Comparison of ENCODE assay signal across 28 cellular contexts in genomic region chr4:28432348-28433025, GRCh38.
"Had no signal": no experiment of that assay in that cellular context is flagged by ENCODE, and none has a peak within 500 bp of the region (broad histone marks: within the 10 kb centered on the region; RNA-seq: fewer than 3 reads in every experiment).

No MANE protein-coding gene starts in this region.

- H3K4me3 ChIP-seq: coronary artery, dorsolateral prefrontal cortex, esophagus muscularis mucosa, gastrocnemius medialis, heart left ventricle had no signal

- DNase-seq: activated CD4-positive, alpha-beta T cell treated with anti-CD3 and anti-CD28 coated beads for 48 hours; activated CD4-positive, alpha-beta T cell treated with anti-CD3 and anti-CD28 coated beads, Interleukin-2, amount 50 U/mL, for 1 hour; activated CD4-positive, alpha-beta T cell treated with anti-CD3 and anti-CD28 coated beads, Interleukin-2, amount 50 U/mL, for 48 hours; activated CD8-positive, alpha-beta memory T cell treated with anti-CD3 and anti-CD28 coated beads, Interleukin-2, amount 50 U/mL, for 48 hours; activated gamma-delta T cell; activated naive CD4-positive, alpha-beta T cell; activated naive CD4-positive, alpha-beta T cell treated with anti-CD3 and anti-CD28 coated beads, Interleukin-2, amount 10 ng/mL, durations not matched to agents 7 days and 5 days; activated naive CD8-positive, alpha-beta T cell treated with anti-CD3 and anti-CD28 coated beads, Interleukin-2, amount 10 ng/mL, durations not matched to agents 7 days and 5 days; activated T-cell treated with anti-CD3 and anti-CD28 coated beads for 4 hours; activated T-cell treated with anti-CD3 and anti-CD28 coated beads, Interleukin-2, amount 50 U/mL, for 24 hours; activated T-cell treated with anti-CD3 and anti-CD28 coated beads, Interleukin-2, amount 50 U/mL, for 72 hours; brain microvascular endothelial cell; dorsolateral prefrontal cortex; effector memory CD4-positive, alpha-beta T cell; erythroblast; foreskin keratinocyte; gastrocnemius medialis; glutamatergic neuron; heart left ventricle; T-helper 1 cell; T-helper 17 cell; T1000 had no signal

- H3K9me3 ChIP-seq: esophagus muscularis mucosa, gastrocnemius medialis, heart left ventricle had no signal

- H3K4me3 Mint-ChIP-seq: activated naive CD4-positive, alpha-beta T cell treated with anti-CD3 and anti-CD28 coated beads, Interleukin-2, amount 10 ng/mL, durations not matched to agents 7 days and 5 days; activated naive CD8-positive, alpha-beta T cell treated with anti-CD3 and anti-CD28 coated beads, Interleukin-2, amount 10 ng/mL, durations not matched to agents 7 days and 5 days; activated T-cell treated with anti-CD3 and anti-CD28 coated beads, Interleukin-2, amount 50 U/mL, for 24 hours; activated T-cell treated with anti-CD3 and anti-CD28 coated beads, Interleukin-2, amount 50 U/mL, for 72 hours; central memory CD8-positive, alpha-beta T cell; dendritic cell treated with granulocyte-macrophage colony-stimulating factor and Interleukin-4, amounts not matched to agents 40 ng/mL and 50 ng/mL, for 4 days; T-helper 17 cell; T-helper 2 cell treated with Interferon-gamma antibody and Interleukin-4, amounts not matched to agents 5 μg/mL and 100 μg/mL, for 36 hours had no signal

- H3K27ac Mint-ChIP-seq: activated naive CD4-positive, alpha-beta T cell treated with anti-CD3 and anti-CD28 coated beads, Interleukin-2, amount 10 ng/mL, durations not matched to agents 7 days and 5 days; activated naive CD4-positive, alpha-beta T cell treated with anti-CD3 and anti-CD28 coated beads, Interleukin-2, amount 50 U/mL, for 72 hours; activated naive CD8-positive, alpha-beta T cell treated with anti-CD3 and anti-CD28 coated beads, Interleukin-2, amount 10 ng/mL, durations not matched to agents 7 days and 5 days; activated T-cell treated with anti-CD3 and anti-CD28 coated beads, Interleukin-2, amount 50 U/mL, for 24 hours; activated T-cell treated with anti-CD3 and anti-CD28 coated beads, Interleukin-2, amount 50 U/mL, for 72 hours; dendritic cell treated with granulocyte-macrophage colony-stimulating factor and Interleukin-4, amounts not matched to agents 40 ng/mL and 50 ng/mL, for 4 days; T-helper 17 cell; T-helper 2 cell treated with Interferon-gamma antibody and Interleukin-4, amounts not matched to agents 5 μg/mL and 100 μg/mL, for 36 hours had no signal

- H3K4me1 ChIP-seq: esophagus muscularis mucosa, gastrocnemius medialis, heart left ventricle had no signal

- H3K27me3 ChIP-seq: brain microvascular endothelial cell, dorsolateral prefrontal cortex, esophagus muscularis mucosa, foreskin keratinocyte, gastrocnemius medialis, heart left ventricle had no signal

- H3K36me3 Mint-ChIP-seq: activated naive CD4-positive, alpha-beta T cell treated with anti-CD3 and anti-CD28 coated beads, Interleukin-2, amount 10 ng/mL, durations not matched to agents 7 days and 5 days; activated naive CD4-positive, alpha-beta T cell treated with anti-CD3 and anti-CD28 coated beads, Interleukin-2, amount 50 U/mL, for 72 hours; activated naive CD8-positive, alpha-beta T cell treated with anti-CD3 and anti-CD28 coated beads, Interleukin-2, amount 10 ng/mL, durations not matched to agents 7 days and 5 days had no signal

- ATAC-seq: activated naive CD4-positive, alpha-beta T cell treated with anti-CD3 and anti-CD28 coated beads, Interleukin-2, amount 50 U/mL, for 72 hours; activated T-cell treated with anti-CD3 and anti-CD28 coated beads, Interleukin-2, amount 50 U/mL, for 72 hours; foreskin keratinocyte; gastrocnemius medialis; T-helper 17 cell had no signal

- H3K27ac ChIP-seq: brain microvascular endothelial cell, coronary artery, dorsolateral prefrontal cortex, esophagus muscularis mucosa, foreskin keratinocyte, gastrocnemius medialis, heart left ventricle had no signal

- H3K36me3 ChIP-seq: brain microvascular endothelial cell, esophagus muscularis mucosa, gastrocnemius medialis, heart left ventricle had no signal

- H3K4me1 Mint-ChIP-seq: activated naive CD4-positive, alpha-beta T cell treated with anti-CD3 and anti-CD28 coated beads, Interleukin-2, amount 10 ng/mL, durations not matched to agents 7 days and 5 days; activated naive CD8-positive, alpha-beta T cell treated with anti-CD3 and anti-CD28 coated beads, Interleukin-2, amount 10 ng/mL, durations not matched to agents 7 days and 5 days; central memory CD8-positive, alpha-beta T cell; T-helper 17 cell had no signal

- H3K27me3 Mint-ChIP-seq: activated naive CD4-positive, alpha-beta T cell treated with anti-CD3 and anti-CD28 coated beads, Interleukin-2, amount 10 ng/mL, durations not matched to agents 7 days and 5 days; activated naive CD8-positive, alpha-beta T cell treated with anti-CD3 and anti-CD28 coated beads, Interleukin-2, amount 10 ng/mL, durations not matched to agents 7 days and 5 days; activated T-cell treated with anti-CD3 and anti-CD28 coated beads, Interleukin-2, amount 50 U/mL, for 24 hours; central memory CD8-positive, alpha-beta T cell; dendritic cell treated with granulocyte-macrophage colony-stimulating factor and Interleukin-4, amounts not matched to agents 40 ng/mL and 50 ng/mL, for 4 days; T-helper 17 cell had no signal
